Comparison of ENCODE assay signal across 9 cellular contexts in genomic region chr6:26173836-26174144, GRCh38.
A peak's percentile ranks its signal among the peaks of the same experiment; 100 is the strongest.
DNase-seq lines count a peak whose midpoint lies in the region; ATAC-seq and TF ChIP-seq lines count a peak whose summit lies in the region.
"Had no signal": no experiment of that assay in that cellular context is flagged by ENCODE, and none has a peak within 500 bp of the region (broad histone marks: within the 10 kb centered on the region; RNA-seq: fewer than 3 reads in every experiment).

No MANE protein-coding gene starts in this region.

- no peak for TF ChIP-seq RAD21 in IMR-90 (IDR thresholded peaks at IDR 0.05; ENCODE audit: low read length)

- WGBS in IMR-90 (ENCODE audit: extremely low coverage in 2 of 2, insufficient read length in 1 of 2), 2 experiments, result no CpG with 5 or more reads among the region's 4 CpGs

- no peak overlapping the region for H2AFZ ChIP-seq in IMR-90 (replicated peaks; ENCODE audit: low read length, poor library complexity)

- H3K27ac Mint-ChIP-seq in CD8-positive, alpha-beta T cell, result peak overlapping the region; percentile 75
- H3K27ac Mint-ChIP-seq in activated naive CD8-positive, alpha-beta T cell, result peak overlapping the region; percentile 89
- H3K27ac Mint-ChIP-seq in natural killer cell treated with Interleukin-12 subunit alpha and Interleukin-12 subunit beta and Interleukin-15 and Interleukin-18, amount 100 ng/mL, for 72 hours, result peak overlapping the region; percentile 95 to 97

- no peak overlapping the region for H2BK120ac ChIP-seq in IMR-90 (ENCODE audit: low read depth, low read length)

- in situ Hi-C loops in IMR-90 (cut with MboI; ENCODE audit: low sequenced_read_pairs), result no loop called here

- H2BK15ac ChIP-seq in IMR-90 (ENCODE audit: low read depth, low read length), result no peak overlapping the region

- H3K9ac ChIP-seq in IMR-90 (ENCODE audit: low read depth, low read length), result no peak overlapping the region

- H4K91ac ChIP-seq in IMR-90 (ENCODE audit: insufficient read depth, low read depth, low read length), result no peak overlapping the region

- no peak overlapping the region for H4K5ac ChIP-seq in IMR-90 (ENCODE audit: low read depth, low read length)

- no peaks in the 10 kb centered on the region for H3K9me3 Mint-ChIP-seq in CD8-positive, alpha-beta T cell
- H3K9me3 Mint-ChIP-seq in activated naive CD8-positive, alpha-beta T cell (ENCODE audit: low read depth), result no peaks in the 10 kb centered on the region
- no peaks in the 10 kb centered on the region for H3K9me3 Mint-ChIP-seq in natural killer cell treated with Interleukin-12 subunit alpha and Interleukin-12 subunit beta and Interleukin-15 and Interleukin-18, amount 100 ng/mL, for 72 hours

- H2BK5ac ChIP-seq in IMR-90 (ENCODE audit: low read depth, low read length, poor library complexity, severe bottlenecking), result no peak overlapping the region

- no peak for DNase-seq in CD8-positive, alpha-beta T cell
- no peak for DNase-seq in IMR-90
- no peak for DNase-seq in natural killer cell treated with Interleukin-12 subunit alpha and Interleukin-12 subunit beta and Interleukin-15 and Interleukin-18, amount 100 ng/mL, for 72 hours (ENCODE audit: low spot score)
- DNase-seq in NCI-H524 treated with DMSO at 0.1 percent for 48 hours (lab: John Stamatoyannopoulos, UW), result no peak
- no peak for DNase-seq in left ventricle myocardium inferior
- DNase-seq in NCI-H187 treated with DMSO at 0.1 percent for 48 hours (lab: John Stamatoyannopoulos, UW), result no peak
- DNase-seq: activated CD4-positive, alpha-beta T cell treated with anti-CD3 and anti-CD28 coated beads, Interleukin-2, amount 50 U/mL, for 48 hours had no signal

- H3K27ac ChIP-seq in CD8-positive, alpha-beta T cell (ENCODE audit: low read depth, low read length), result no peak overlapping the region
- H3K27ac ChIP-seq in IMR-90 (ENCODE audit: insufficient read depth, low read length), result peak overlapping the region; percentile 16
- H3K27ac ChIP-seq in left ventricle myocardium inferior (replicated peaks), result no peak overlapping the region

- no peaks in the 10 kb centered on the region for H3K9me1 ChIP-seq in IMR-90 (ENCODE audit: insufficient read depth, low read length)

- TF ChIP-seq POLR2A in IMR-90 (IDR thresholded peaks at IDR 0.05; ENCODE audit: low read depth, low read length), result no peak

- no peak overlapping the region for H2AK9ac ChIP-seq in IMR-90 (replicated peaks; ENCODE audit: low read depth, low read length, poor library complexity)

- H3K27me3 ChIP-seq in CD8-positive, alpha-beta T cell (ENCODE audit: insufficient read depth, low read length), result no peaks in the 10 kb centered on the region
- H3K27me3 ChIP-seq in IMR-90 (ENCODE audit: control insufficient read depth, insufficient read depth, low read length), result no peaks in the 10 kb centered on the region
- H3K27me3 ChIP-seq in left ventricle myocardium inferior (ENCODE audit: low read depth), result no peaks in the 10 kb centered on the region

- H4K8ac ChIP-seq in IMR-90 (ENCODE audit: low read depth in 2 of 2, low read length in 2 of 2), result no peak overlapping the region; a peak in 1 of 4 replicates

- POLR2A ChIA-PET in CD8-positive, alpha-beta T cell (lab: Charles Lee), result interaction anchor here (0.6 to 11.6 kb wide), 15 partner anchors 9 to 380 kb away, joined by 3 to 400 read pairs (median 30); a partner anchor contains a TSS
- POLR2A ChIA-PET in IMR-90 (lab: Charles Lee; ENCODE audit: unreplicated experiment), result no interaction called here

- dilution Hi-C loops in IMR-90 (cut with HindIII; ENCODE audit: low sequenced_read_pairs, unreplicated experiment), result no loop called here

- H3K4me1 Mint-ChIP-seq in CD8-positive, alpha-beta T cell (ENCODE audit: low read depth), result peaks cover 52% of the 10 kb centered on the region
- peaks cover 53% of the 10 kb centered on the region for H3K4me1 Mint-ChIP-seq in activated naive CD8-positive, alpha-beta T cell (ENCODE audit: low read depth)
- peaks cover 34 to 45% of the 10 kb centered on the region in 2 donors for H3K4me1 Mint-ChIP-seq in natural killer cell treated with Interleukin-12 subunit alpha and Interleukin-12 subunit beta and Interleukin-15 and Interleukin-18, amount 100 ng/mL, for 72 hours (ENCODE audit: low read depth in 2 of 2)

- no peak overlapping the region for H2AK5ac ChIP-seq in IMR-90 (ENCODE audit: low read depth, low read length)

- CTCF ChIA-PET in CD8-positive, alpha-beta T cell (lab: Charles Lee), result interaction anchor here (0.6 to 4.5 kb wide), 8 partner anchors 9 to 96 kb away, joined by 3 to 44 read pairs (median 8); a partner anchor contains a TSS
- CTCF ChIA-PET in IMR-90 (lab: Yijun Ruan, JAX), result interaction anchor here (1.3 kb wide), 1 partner anchor 9 kb away, joined by 4 read pairs; no protein-coding TSS in a partner anchor

- peaks cover 14% of the 10 kb centered on the region for H3K36me3 Mint-ChIP-seq in CD8-positive, alpha-beta T cell
- no peaks in the 10 kb centered on the region for H3K36me3 Mint-ChIP-seq in activated naive CD8-positive, alpha-beta T cell
- H3K36me3 Mint-ChIP-seq in natural killer cell treated with Interleukin-12 subunit alpha and Interleukin-12 subunit beta and Interleukin-15 and Interleukin-18, amount 100 ng/mL, for 72 hours, result no peaks in the 10 kb centered on the region

- no peak overlapping the region for H2BK20ac ChIP-seq in IMR-90 (ENCODE audit: low read depth, low read length)

- intact Hi-C loops in CD8-positive, alpha-beta T cell (cut with DNase I, micrococcal nuclease), result loop anchor here (2.0 to 10.0 kb wide), 6 partner anchors 77 to 959 kb away; partner anchors contain the start of gene HMGN4 (in 1 of the 2)
- intact Hi-C loops in IMR-90 (cut with micrococcal nuclease), result no loop called here
- intact Hi-C loops in left ventricle myocardium inferior (cut with micrococcal nuclease), result no loop called here

- H3K23ac ChIP-seq in IMR-90 (ENCODE audit: low read depth, low read length), result no peak overlapping the region

- no peak overlapping the region for H3K4ac ChIP-seq in IMR-90 (ENCODE audit: low read depth, low read length)

- H3K4me3 ChIP-seq in CD8-positive, alpha-beta T cell (ENCODE audit: low read depth, low read length), result no peak overlapping the region
- H3K4me3 ChIP-seq in IMR-90 (ENCODE audit: insufficient read depth, low read depth, low read length), result no peak overlapping the region
- H3K4me3 ChIP-seq in left ventricle myocardium inferior, result no peak overlapping the region

- no peak overlapping the region for H3K18ac ChIP-seq in IMR-90 (ENCODE audit: low read depth, low read length)

- TF ChIP-seq CTCF in CD8-positive, alpha-beta T cell (IDR thresholded peaks at IDR 0.05), result no peak
- TF ChIP-seq CTCF in IMR-90 (conservative IDR thresholded peaks at IDR 0.05; ENCODE audit: low read depth, low read length), result no peak
- no peak for TF ChIP-seq CTCF in left ventricle myocardium inferior (IDR thresholded peaks at IDR 0.05; ENCODE audit: borderline replicate concordance)

- ATAC-seq in CD8-positive, alpha-beta T cell, result no peak
- ATAC-seq in IMR-90 (ENCODE audit: low read depth) (no peak), GM18519 (IDR thresholded peaks at IDR 0.05; ENCODE audit: low FRiP score, unreplicated experiment) (no peak)
- ATAC-seq in natural killer cell treated with Interleukin-12 subunit alpha and Interleukin-12 subunit beta and Interleukin-15 and Interleukin-18, amount 100 ng/mL, for 72 hours, result no peak

- no peaks in the 10 kb centered on the region for H3K27me3 Mint-ChIP-seq in CD8-positive, alpha-beta T cell (ENCODE audit: low read depth)
- no peaks in the 10 kb centered on the region for H3K27me3 Mint-ChIP-seq in activated naive CD8-positive, alpha-beta T cell
- H3K27me3 Mint-ChIP-seq in natural killer cell treated with Interleukin-12 subunit alpha and Interleukin-12 subunit beta and Interleukin-15 and Interleukin-18, amount 100 ng/mL, for 72 hours, result no peaks in the 10 kb centered on the region

- no peaks in the 10 kb centered on the region for H3K36me3 ChIP-seq in CD8-positive, alpha-beta T cell (ENCODE audit: insufficient read depth, low read length)
- no peaks in the 10 kb centered on the region for H3K36me3 ChIP-seq in IMR-90 (ENCODE audit: control insufficient read depth, insufficient read depth, low read length)
- H3K36me3 ChIP-seq in left ventricle myocardium inferior, result no peaks in the 10 kb centered on the region

- peaks cover 34% of the 10 kb centered on the region for H3K4me1 ChIP-seq in CD8-positive, alpha-beta T cell (ENCODE audit: insufficient read depth, low read length)
- H3K4me1 ChIP-seq in IMR-90 (ENCODE audit: control insufficient read depth, insufficient read depth, low read length) (peaks cover 1% of the 10 kb centered on the region; the same call in 1 of the 2 replicates), left ventricle myocardium inferior (peaks cover 30% of the 10 kb centered on the region)

- no peak overlapping the region for H3K56ac ChIP-seq in IMR-90 (ENCODE audit: extremely low read depth, insufficient read depth, low read length)

- H4K20me1 ChIP-seq in IMR-90 (ENCODE audit: insufficient read depth, low read length), result no peaks in the 10 kb centered on the region

- BruUV-seq in IMR-90 (replicated peaks; lab: Mats Ljungman, UMichigan), result no TSS peak

- H3K4me2 ChIP-seq in IMR-90 (ENCODE audit: low read depth, low read length), result no peak overlapping the region

- H3K14ac ChIP-seq in IMR-90 (replicated peaks; ENCODE audit: low read depth, low read length), result no peak overlapping the region

- peaks cover 3 to 7% of the 10 kb centered on the region in 2 experiments; a peak in 2 of 4 replicates for H3K79me1 ChIP-seq in IMR-90 (ENCODE audit: low read depth in 1 of 2, low read length in 2 of 2)

- H3K9me3 ChIP-seq in CD8-positive, alpha-beta T cell (ENCODE audit: low read length), result no peaks in the 10 kb centered on the region
- H3K9me3 ChIP-seq in IMR-90 (ENCODE audit: control insufficient read depth, insufficient read depth, low read length) (no peaks in the 10 kb centered on the region), left ventricle myocardium inferior (replicated peaks) (no peaks in the 10 kb centered on the region)

- peak overlapping the region; percentile 35 for H3K4me3 Mint-ChIP-seq in CD8-positive, alpha-beta T cell
- H3K4me3 Mint-ChIP-seq in activated naive CD8-positive, alpha-beta T cell, result peak overlapping the region; percentile 66
- H3K4me3 Mint-ChIP-seq in natural killer cell treated with Interleukin-12 subunit alpha and Interleukin-12 subunit beta and Interleukin-15 and Interleukin-18, amount 100 ng/mL, for 72 hours, result peak overlapping the region; percentile 92

TF ChIP-seq in IMR-90, 13 proteins besides CTCF, POLR2A, EP300 and RAD21 (continues in another document):
- TF ChIP-seq CEBPB (IDR thresholded peaks at IDR 0.05; ENCODE audit: low read depth, low read length) (no peak), SMC3 (IDR thresholded peaks at IDR 0.05; ENCODE audit: low read depth, low read length) (no peak), MAFK (IDR thresholded peaks at IDR 0.05; ENCODE audit: low read depth, low read length) (no peak), MXI1 (IDR thresholded peaks at IDR 0.05; ENCODE audit: borderline replicate concordance, low read depth, low read length) (no peak)

Comparison
In these comparisons a context has a peak if more than half of its experiments do, and no peak if none do; other contexts are left out.
1. H3K4me3 Mint-ChIP-seq: peak in every context shown above with its lines; median percentile 92 in natural killer cell treated with Interleukin-12 subunit alpha and Interleukin-12 subunit beta and Interleukin-15 and Interleukin-18, amount 100 ng/mL, for 72 hours; 66 in activated naive CD8-positive, alpha-beta T cell; 35 in CD8-positive, alpha-beta T cell.
2. intact Hi-C loops: an anchor here in CD8-positive, alpha-beta T cell (2.0 to 10.0 kb wide); none called in IMR-90 and left ventricle myocardium inferior.